In genomic region chr3:145767909-145768308, GRCh38 we compare ENCODE assay signal across 11 cellular contexts.
DNase-seq lines count a peak whose midpoint lies in the region; TF ChIP-seq lines count a peak whose summit lies in the region.
"Had no signal": no experiment of that assay in that cellular context is flagged by ENCODE, and none has a peak within 500 bp of the region (broad histone marks: within the 10 kb centered on the region; RNA-seq: fewer than 3 reads in every experiment).

No MANE protein-coding gene starts in this region.

- intact Hi-C loops in activated CD4-positive, alpha-beta T cell treated with anti-CD3 and anti-CD28 coated beads, Interleukin-2, amount 10 ng/mL, durations not matched to agents 24 days and 14 days (cut with micrococcal nuclease), result no loop called here
- intact Hi-C loops in sigmoid colon (cut with DNase I), result no loop called here

- no peak overlapping the region for H4K8ac ChIP-seq in neuronal stem cell (ENCODE audit: low read depth, low read length)

- CTCF ChIA-PET in RWPE1 (lab: Yijun Ruan, JAX), result interaction anchor here (0.6 to 0.7 kb wide), 2 partner anchors 22 to 508 kb away, joined by 4 read pairs; no protein-coding TSS in a partner anchor

- H3K27me3 ChIP-seq in neuronal stem cell (ENCODE audit: control insufficient read depth in 3 of 3, insufficient read depth in 3 of 3, low read depth in 1 of 3, low read length in 3 of 3), result no peaks in the 10 kb centered on the region
- no peaks in the 10 kb centered on the region for H3K27me3 ChIP-seq in sigmoid colon

- H3K9me3 ChIP-seq in neuronal stem cell (replicated peaks in 1 of 2; ENCODE audit: control insufficient read depth in 2 of 2, insufficient read depth in 1 of 2, low read depth in 1 of 2, low read length in 2 of 2) (peaks cover 0 to 3% of the 10 kb centered on the region in 2 donors), sigmoid colon (no peaks in the 10 kb centered on the region)

- no peaks in the 10 kb centered on the region for H3K36me3 Mint-ChIP-seq in activated CD4-positive, alpha-beta T cell treated with anti-CD3 and anti-CD28 coated beads, Interleukin-2, amount 10 ng/mL, durations not matched to agents 24 days and 14 days (ENCODE audit: low read depth)
- H3K36me3 Mint-ChIP-seq: brain had no signal

- no peak overlapping the region for H3K27ac ChIP-seq in 22Rv1
- H3K27ac ChIP-seq in RWPE1, result no peak overlapping the region
- H3K27ac ChIP-seq in neuronal stem cell (replicated peaks; ENCODE audit: low read length), result no peak overlapping the region
- H3K27ac ChIP-seq in sigmoid colon, result no peak overlapping the region

- no peak overlapping the region for H3K4ac ChIP-seq in neuronal stem cell (ENCODE audit: low read length)

- no peak overlapping the region for H3K18ac ChIP-seq in neuronal stem cell (ENCODE audit: low read length)

- TF ChIP-seq CTCF in 22Rv1 (IDR thresholded peaks at IDR 0.05) (peak; percentile 60), RWPE1 (conservative IDR thresholded peaks at IDR 0.05; ENCODE audit: low read depth) (0 out of 2 replicates have a peak, but pooled peaks have one; percentile 18), fibroblast of the aortic adventitia (IDR thresholded peaks at IDR 0.05; ENCODE audit: insufficient read depth, low read length) (peak; percentile 29), sigmoid colon (IDR thresholded peaks at IDR 0.05) (peak in 2 of 4 experiments; percentile 6 to 14)

- H2AFZ ChIP-seq in neuronal stem cell (ENCODE audit: low read length), result no peak overlapping the region

- no CpG with 5 or more reads among the region's 1 CpG for WGBS in neuronal stem cell (ENCODE audit: extremely low coverage in 2 of 2, insufficient read length in 2 of 2, insufficient replicate concordance in 1 of 2), 2 donors
- 0% methylated on average over 1 of the region's 1 CpG for WGBS in sigmoid colon, 2 donors

- H2BK12ac ChIP-seq in neuronal stem cell (ENCODE audit: low read length), result no peak overlapping the region

- no peaks in the 10 kb centered on the region for H3K36me3 ChIP-seq in neuronal stem cell (replicated peaks in 1 of 2; ENCODE audit: control insufficient read depth in 2 of 2, insufficient read depth in 2 of 2, low read length in 2 of 2)
- H3K36me3 ChIP-seq in sigmoid colon, result no peaks in the 10 kb centered on the region

- no peaks in the 10 kb centered on the region for H3K27me3 Mint-ChIP-seq in activated CD4-positive, alpha-beta T cell treated with anti-CD3 and anti-CD28 coated beads, Interleukin-2, amount 10 ng/mL, durations not matched to agents 24 days and 14 days
- H3K27me3 Mint-ChIP-seq: CD4-positive, alpha-beta T cell had no signal

- no peak overlapping the region for H3K4me3 Mint-ChIP-seq in activated CD4-positive, alpha-beta T cell treated with anti-CD3 and anti-CD28 coated beads, Interleukin-2, amount 10 ng/mL, durations not matched to agents 24 days and 14 days
- H3K4me3 Mint-ChIP-seq: brain; CD4-positive, alpha-beta T cell had no signal

- no peak overlapping the region for H2AK5ac ChIP-seq in neuronal stem cell (ENCODE audit: low read depth, low read length)

- H3K27ac Mint-ChIP-seq in activated CD4-positive, alpha-beta T cell treated with anti-CD3 and anti-CD28 coated beads, Interleukin-2, amount 10 ng/mL, durations not matched to agents 24 days and 14 days, result no peak overlapping the region
- H3K27ac Mint-ChIP-seq: brain; CD4-positive, alpha-beta T cell had no signal

- H3K23ac ChIP-seq in neuronal stem cell (ENCODE audit: low read depth, low read length, poor library complexity), result no peak overlapping the region

- no peak overlapping the region for H4K91ac ChIP-seq in neuronal stem cell (ENCODE audit: low read depth, low read length, poor library complexity)

- H3K9me3 Mint-ChIP-seq in activated CD4-positive, alpha-beta T cell treated with anti-CD3 and anti-CD28 coated beads, Interleukin-2, amount 10 ng/mL, durations not matched to agents 24 days and 14 days, result no peaks in the 10 kb centered on the region

- TF ChIP-seq EP300 in sigmoid colon (IDR thresholded peaks at IDR 0.05), result no peak

- no peak for TF ChIP-seq POLR2A in sigmoid colon (IDR thresholded peaks at IDR 0.05)

- H3K14ac ChIP-seq in neuronal stem cell (ENCODE audit: low read length), result no peak overlapping the region

- no peak overlapping the region for H2BK5ac ChIP-seq in neuronal stem cell (ENCODE audit: low read length)

- H3K4me1 Mint-ChIP-seq in activated CD4-positive, alpha-beta T cell treated with anti-CD3 and anti-CD28 coated beads, Interleukin-2, amount 10 ng/mL, durations not matched to agents 24 days and 14 days, result no peaks in the 10 kb centered on the region

- H3K4me2 ChIP-seq in neuronal stem cell (ENCODE audit: insufficient read depth, low read length, poor library complexity, severe bottlenecking), result no peak overlapping the region

- no peaks in the 10 kb centered on the region for H3K79me1 ChIP-seq in neuronal stem cell (ENCODE audit: low read depth, low read length)

- H3K9ac ChIP-seq in neuronal stem cell (ENCODE audit: low read depth, low read length, poor library complexity), result no peak overlapping the region

- POLR2A ChIA-PET in RWPE1 (lab: Yijun Ruan, JAX; ENCODE audit: low non-redundant PET), result no interaction called here

- DNase-seq in GM03348 (ENCODE audit: low spot score) (peak; percentile 4), RWPE1 (ENCODE audit: low spot score) (no peak), fibroblast of the aortic adventitia (ENCODE audit: low read depth) (peak; percentile 22), cerebellum (ENCODE audit: low spot score) (no peak), neuronal stem cell (ENCODE audit: low spot score) (no peak), sigmoid colon (no peak)
- DNase-seq in activated CD4-positive, alpha-beta T cell treated with anti-CD3 and anti-CD28 coated beads, Interleukin-2, amount 10 ng/mL, durations not matched to agents 24 days and 14 days, result no peak
- DNase-seq: CD4-positive, alpha-beta T cell; NCI-H1930 had no signal

- H2BK120ac ChIP-seq in neuronal stem cell (ENCODE audit: low read depth, low read length), result no peak overlapping the region

- no peak overlapping the region for H2BK15ac ChIP-seq in neuronal stem cell (ENCODE audit: low read length)

- no peaks in the 10 kb centered on the region for H3K4me1 ChIP-seq in neuronal stem cell (ENCODE audit: control insufficient read depth in 2 of 2, insufficient read depth in 1 of 2, low read depth in 1 of 2, low read length in 2 of 2)
- H3K4me1 ChIP-seq in sigmoid colon, result no peaks in the 10 kb centered on the region

- H3K4me3 ChIP-seq in fibroblast of the aortic adventitia (ENCODE audit: low read depth, low read length), result no peak overlapping the region
- no peak overlapping the region for H3K4me3 ChIP-seq in neuronal stem cell (ENCODE audit: low read length in 2 of 2)
- no peak overlapping the region for H3K4me3 ChIP-seq in sigmoid colon

Comparison
In these comparisons a context has a peak if more than half of its experiments do, and no peak if none do; other contexts are left out.
1. DNase-seq: peak in GM03348 (single experiment) and fibroblast of the aortic adventitia (single experiment); none in RWPE1 (single experiment), cerebellum (single experiment), neuronal stem cell (single experiment), activated CD4-positive, alpha-beta T cell treated with anti-CD3 and anti-CD28 coated beads, Interleukin-2, amount 10 ng/mL, durations not matched to agents 24 days and 14 days (single experiment) and sigmoid colon (single experiment).